In genomic region chr10:132300582-132300981, GRCh38 we compare ENCODE assay signal across 18 cellular contexts.
"Had no signal": no experiment of that assay in that cellular context is flagged by ENCODE, and none has a peak within 500 bp of the region (broad histone marks: within the 10 kb centered on the region; RNA-seq: fewer than 3 reads in every experiment).

No MANE protein-coding gene starts in this region.

- H3K36me3 Mint-ChIP-seq: naive B cell; stimulated activated memory B cell treated with anti-CD40 and anti-IgM and Interleukin-4, amounts not matched to agents 10 μg/mL and 1 μg/mL and 100 μg/mL, for 72 hours had no signal

- H3K4me3 ChIP-seq: lower lobe of right lung, right atrium auricular region, spleen, upper lobe of left lung had no signal

- H3K9me3 Mint-ChIP-seq: activated B cell treated with CpG ODN at 0.5 μM for 24 hours; dendritic cell treated with granulocyte-macrophage colony-stimulating factor and Interleukin-4, amounts not matched to agents 40 ng/mL and 50 ng/mL, for 4 days; naive B cell; stimulated activated memory B cell treated with anti-CD40 and anti-IgM and Interleukin-4, amounts not matched to agents 10 μg/mL and 1 μg/mL and 100 μg/mL, for 72 hours had no signal

- H3K36me3 ChIP-seq: lower lobe of right lung, neutrophil, right atrium auricular region, spleen, upper lobe of left lung had no signal

- H3K27ac ChIP-seq: lower lobe of right lung, neutrophil, right atrium auricular region, spleen, upper lobe of left lung had no signal

- H3K27me3 ChIP-seq: right atrium auricular region, upper lobe of left lung had no signal

- H3K27ac Mint-ChIP-seq: activated B cell treated with CpG ODN at 0.5 μM for 24 hours; dendritic cell treated with granulocyte-macrophage colony-stimulating factor and Interleukin-4, amounts not matched to agents 40 ng/mL and 50 ng/mL, for 4 days; stimulated activated memory B cell treated with anti-CD40 and anti-IgM and Interleukin-4, amounts not matched to agents 10 μg/mL and 1 μg/mL and 100 μg/mL, for 72 hours; T-helper 17 cell had no signal

- DNase-seq: activated B cell treated with CpG ODN at 0.5 μM for 24 hours; activated CD4-positive, alpha-beta T cell treated with anti-CD3 and anti-CD28 coated beads, Interleukin-2, amount 50 U/mL, for 1 hour; activated gamma-delta T cell; activated T-cell treated with anti-CD3 and anti-CD28 coated beads for 4 hours; central memory CD4-positive, alpha-beta T cell; erythroblast; hippocampal formation; lower lobe of right lung; midbrain; naive B cell; spleen; stimulated activated CD4-positive, alpha-beta T cell treated with anti-CD3 and anti-CD28 coated beads, Interleukin-1b, Interleukin-23, amount 100 ng/mL, for 48 hours; T-helper 17 cell had no signal

- H3K9me3 ChIP-seq: lower lobe of right lung, neutrophil, right atrium auricular region, spleen, upper lobe of left lung had no signal

- ATAC-seq: lower lobe of right lung; stimulated activated memory B cell treated with anti-CD40 and anti-IgM and Interleukin-4, amounts not matched to agents 10 μg/mL and 1 μg/mL and 100 μg/mL, for 72 hours; T-helper 17 cell had no signal

- H3K4me3 Mint-ChIP-seq: activated B cell treated with CpG ODN at 0.5 μM for 24 hours; dendritic cell treated with granulocyte-macrophage colony-stimulating factor and Interleukin-4, amounts not matched to agents 40 ng/mL and 50 ng/mL, for 4 days; stimulated activated memory B cell treated with anti-CD40 and anti-IgM and Interleukin-4, amounts not matched to agents 10 μg/mL and 1 μg/mL and 100 μg/mL, for 72 hours; T-helper 17 cell had no signal

- H3K4me1 ChIP-seq: lower lobe of right lung, right atrium auricular region had no signal
